Comparison of ENCODE assay signal across 2 cellular contexts in genomic region chr3:194383276-194383940, GRCh38.
TF ChIP-seq lines count a peak whose summit lies in the region.

No MANE protein-coding gene starts in this region.

TF ChIP-seq in HepG2, 621 proteins besides CTCF, POLR2A, EP300 and RAD21:
- TF ChIP-seq RERE (CRISPR knock-in tag; IDR thresholded peaks at IDR 0.05; ENCODE audit: low read depth): no peak
- TF ChIP-seq NR3C1 (CRISPR knock-in tag; IDR thresholded peaks at IDR 0.05): no peak
- no peak for TF ChIP-seq GPBP1L1 (CRISPR knock-in tag; IDR thresholded peaks at IDR 0.05)
- TF ChIP-seq SP4 (CRISPR knock-in tag; IDR thresholded peaks at IDR 0.05): no peak
- no peak for TF ChIP-seq ZNF761 (CRISPR knock-in tag; conservative IDR thresholded peaks at IDR 0.05)
- TF ChIP-seq, protein P1, sequence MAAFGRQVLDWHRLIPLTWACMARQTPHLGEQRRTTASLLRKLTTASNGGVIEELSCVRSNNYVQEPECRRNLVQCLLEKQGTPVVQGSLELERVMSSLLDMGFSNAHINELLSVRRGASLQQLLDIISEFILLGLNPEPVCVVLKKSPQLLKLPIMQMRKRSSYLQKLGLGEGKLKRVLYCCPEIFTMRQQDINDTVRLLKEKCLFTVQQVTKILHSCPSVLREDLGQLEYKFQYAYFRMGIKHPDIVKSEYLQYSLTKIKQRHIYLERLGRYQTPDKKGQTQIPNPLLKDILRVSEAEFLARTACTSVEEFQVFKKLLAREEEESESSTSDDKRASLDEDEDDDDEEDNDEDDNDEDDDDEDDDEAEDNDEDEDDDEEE (CRISPR knock-in tag; IDR thresholded peaks at IDR 0.05): no peak
- no peak for TF ChIP-seq ZSCAN20 (CRISPR knock-in tag; IDR thresholded peaks at IDR 0.05; ENCODE audit: borderline replicate concordance)
- no peak for TF ChIP-seq TAF15 (IDR thresholded peaks at IDR 0.05; ENCODE audit: low read depth, low read length, poor library complexity, severe bottlenecking)

TF ChIP-seq in H1, 55 proteins besides CTCF, POLR2A, EP300 and RAD21:
- TF ChIP-seq POU5F1 (IDR thresholded peaks at IDR 0.05; ENCODE audit: low read depth, low read length) (no peak), YY1 (IDR thresholded peaks at IDR 0.05; ENCODE audit: low read depth, low read length) (no peak), SAP30 (IDR thresholded peaks at IDR 0.05; ENCODE audit: insufficient read depth, insufficient replicate concordance, low read length) (no peak), CREB1 (IDR thresholded peaks at IDR 0.05) (no peak), SIRT6 (IDR thresholded peaks at IDR 0.05; ENCODE audit: low read length) (no peak), ASH2L (IDR thresholded peaks at IDR 0.05; ENCODE audit: low read length) (no peak), POLR2AphosphoS5 (IDR thresholded peaks at IDR 0.05; ENCODE audit: low read depth, low read length) (no peak), ZNF274 (IDR thresholded peaks at IDR 0.05; ENCODE audit: borderline replicate concordance, extremely low read depth, low read length) (no peak), CBX8 (IDR thresholded peaks at IDR 0.05; ENCODE audit: borderline replicate concordance, low read depth, low read length) (no peak), NANOG (IDR thresholded peaks at IDR 0.05; ENCODE audit: insufficient read depth, low read depth, low read length, poor library complexity, severe bottlenecking) (no peak), CHD2 (IDR thresholded peaks at IDR 0.05; ENCODE audit: low read length) (no peak), SIX5 (IDR thresholded peaks at IDR 0.05; ENCODE audit: low read depth, low read length) (no peak), SP4 (IDR thresholded peaks at IDR 0.05; ENCODE audit: low read length) (no peak), TAF1 (IDR thresholded peaks at IDR 0.05; ENCODE audit: low read depth, low read length) (no peak), RFX5 (IDR thresholded peaks at IDR 0.05; ENCODE audit: borderline replicate concordance, low read depth, low read length) (no peak)
- TF ChIP-seq, protein P2, sequence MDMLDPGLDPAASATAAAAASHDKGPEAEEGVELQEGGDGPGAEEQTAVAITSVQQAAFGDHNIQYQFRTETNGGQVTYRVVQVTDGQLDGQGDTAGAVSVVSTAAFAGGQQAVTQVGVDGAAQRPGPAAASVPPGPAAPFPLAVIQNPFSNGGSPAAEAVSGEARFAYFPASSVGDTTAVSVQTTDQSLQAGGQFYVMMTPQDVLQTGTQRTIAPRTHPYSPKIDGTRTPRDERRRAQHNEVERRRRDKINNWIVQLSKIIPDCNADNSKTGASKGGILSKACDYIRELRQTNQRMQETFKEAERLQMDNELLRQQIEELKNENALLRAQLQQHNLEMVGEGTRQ (IDR thresholded peaks at IDR 0.05; ENCODE audit: low read length): no peak
- TF ChIP-seq, protein P3, sequence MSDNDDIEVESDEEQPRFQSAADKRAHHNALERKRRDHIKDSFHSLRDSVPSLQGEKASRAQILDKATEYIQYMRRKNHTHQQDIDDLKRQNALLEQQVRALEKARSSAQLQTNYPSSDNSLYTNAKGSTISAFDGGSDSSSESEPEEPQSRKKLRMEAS (IDR thresholded peaks at IDR 0.05): no peak
